28 cellular contexts compared by ENCODE assay signal in the genomic region with DNA sequence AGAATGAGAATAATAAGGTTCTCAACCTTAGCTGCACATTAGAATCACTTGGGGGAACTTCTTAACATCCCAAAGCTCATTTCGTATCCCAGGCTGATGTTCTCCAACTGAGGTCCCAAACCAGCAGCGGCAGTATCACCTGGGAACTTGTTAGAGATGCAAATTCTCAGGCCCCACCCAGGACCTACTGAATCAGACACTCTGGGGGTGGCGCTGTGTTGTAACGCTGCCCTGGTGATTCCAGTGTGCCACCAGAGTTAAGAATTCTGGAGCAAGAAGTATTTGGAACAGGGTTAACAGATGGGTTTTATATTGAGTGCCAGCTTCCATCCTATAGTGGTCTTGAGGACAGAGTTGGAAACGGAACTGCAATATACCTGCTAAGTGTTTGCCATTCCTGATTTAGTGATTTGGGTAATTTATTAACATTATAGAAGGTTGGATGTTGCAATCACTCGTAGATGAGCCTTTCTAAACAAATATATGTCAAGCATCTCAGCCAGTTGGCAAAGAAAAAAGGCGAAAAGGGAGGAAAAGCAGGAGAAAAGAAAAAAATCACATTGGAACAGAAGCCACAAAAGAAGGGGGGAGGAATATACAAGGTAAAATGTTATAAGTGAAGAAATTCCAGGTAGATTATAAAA.
"Had no signal": no experiment of that assay in that cellular context is flagged by ENCODE, and none has a peak within 500 bp of the region (broad histone marks: within the 10 kb centered on the region; RNA-seq: fewer than 3 reads in every experiment).

No MANE protein-coding gene starts in this region.

- H3K27ac ChIP-seq: cardiac muscle cell, pancreas, psoas muscle, right atrium auricular region, spleen, testis, uterus, WERI-Rb-1 had no signal

- FAIRE-seq: frontal cortex, TTC549 had no signal

- H3K27me3 ChIP-seq: cardiac muscle cell, right atrium auricular region, testis had no signal

- H3K9me3 Mint-ChIP-seq: activated naive CD4-positive, alpha-beta T cell treated with anti-CD3 and anti-CD28 coated beads for 36 hours; activated naive CD8-positive, alpha-beta T cell treated with anti-CD3 and anti-CD28 coated beads, Interleukin-2, amount 10 ng/mL, durations not matched to agents 7 days and 5 days; memory B cell; nephron had no signal

- H3K4me3 Mint-ChIP-seq: activated naive CD4-positive, alpha-beta T cell treated with anti-CD3 and anti-CD28 coated beads for 36 hours; activated naive CD8-positive, alpha-beta T cell treated with anti-CD3 and anti-CD28 coated beads, Interleukin-2, amount 10 ng/mL, durations not matched to agents 7 days and 5 days; memory B cell; nephron had no signal

- H3K4me1 ChIP-seq: pancreas, psoas muscle, right atrium auricular region, spleen, testis, uterus had no signal

- H3K4me1 Mint-ChIP-seq: memory B cell had no signal

- H3K27ac Mint-ChIP-seq: activated naive CD4-positive, alpha-beta T cell treated with anti-CD3 and anti-CD28 coated beads for 36 hours; activated naive CD8-positive, alpha-beta T cell treated with anti-CD3 and anti-CD28 coated beads, Interleukin-2, amount 10 ng/mL, durations not matched to agents 7 days and 5 days; memory B cell had no signal

- H3K36me3 Mint-ChIP-seq: memory B cell had no signal

- H3K36me3 ChIP-seq: pancreas, right atrium auricular region, spleen, uterus, WERI-Rb-1 had no signal

- H3K4me3 ChIP-seq: cardiac muscle cell, pancreas, psoas muscle, right atrium auricular region, spleen, testis, uterus had no signal

- H3K27me3 Mint-ChIP-seq: activated naive CD8-positive, alpha-beta T cell treated with anti-CD3 and anti-CD28 coated beads, Interleukin-2, amount 10 ng/mL, durations not matched to agents 7 days and 5 days; memory B cell had no signal

- DNase-seq: activated CD4-positive, alpha-beta T cell treated with anti-CD3 and anti-CD28 coated beads for 1 hour; activated CD8-positive, alpha-beta memory T cell treated with anti-CD3 and anti-CD28 coated beads, Interleukin-2, amount 50 U/mL, for 48 hours; activated effector memory CD4-positive, alpha-beta T cell treated with Interleukin-2 at 50 U/mL for 16 hours; activated naive CD4-positive, alpha-beta T cell treated with anti-CD3 and anti-CD28 coated beads for 36 hours; activated naive CD8-positive, alpha-beta T cell treated with anti-CD3 and anti-CD28 coated beads, Interleukin-2, amount 10 ng/mL, durations not matched to agents 7 days and 5 days; activated T-cell treated with anti-CD3 and anti-CD28 coated beads, Interleukin-2, amount 50 U/mL, for 48 hours; amniotic stem cell; dermis blood vessel endothelial cell; effector CD8-positive, alpha-beta T cell; glutamatergic neuron; hippocampal formation; left cardiac atrium; pancreas; psoas muscle; spleen; stimulated activated CD4-positive, alpha-beta T cell treated with anti-CD3 and anti-CD28 coated beads, Interleukin-4, amount 100 ng/mL, for 1 hour; stimulated activated naive CD4-positive, alpha-beta T cell; testis; trophoblast cell; uterus; WERI-Rb-1 had no signal

- ATAC-seq: esophagus mucosa, left cardiac atrium, pancreas, psoas muscle had no signal

- H3K9me3 ChIP-seq: pancreas, psoas muscle, right atrium auricular region, spleen, testis, uterus had no signal
